In the genomic region with DNA sequence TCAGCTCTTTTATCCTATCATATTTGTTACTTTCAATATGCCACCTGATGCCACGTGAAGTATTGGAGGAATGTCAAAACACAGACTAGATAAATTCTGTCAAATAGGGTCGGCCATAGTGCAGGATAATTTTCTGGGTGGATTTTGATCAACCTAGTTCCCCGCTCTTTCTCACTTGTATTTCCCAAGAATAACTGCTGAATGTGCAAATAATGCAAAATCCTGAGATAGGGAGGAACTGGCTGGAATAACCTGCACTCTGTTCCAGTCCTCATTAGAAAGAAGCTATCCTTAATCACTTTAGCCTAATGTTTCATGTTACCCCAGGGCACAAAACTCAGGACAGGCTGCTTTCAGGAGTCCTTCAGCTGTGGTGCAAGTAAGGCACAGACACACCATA, we compare ENCODE assay signal across 7 cellular contexts.
"Had no signal": no experiment of that assay in that cellular context is flagged by ENCODE, and none has a peak within 500 bp of the region (broad histone marks: within the 10 kb centered on the region; RNA-seq: fewer than 3 reads in every experiment).

No MANE protein-coding gene starts in this region.

- FAIRE-seq: G401.6, GM12878, GM12892, GM18507, GM19239 had no signal

- ATAC-seq: GM12878 had no signal

- DNase-seq: GDM1, GF-D8 had no signal

- H3K4me3 ChIP-seq: GM12878 had no signal
